Comparison of ENCODE assay signal across 25 cellular contexts in the genomic region with DNA sequence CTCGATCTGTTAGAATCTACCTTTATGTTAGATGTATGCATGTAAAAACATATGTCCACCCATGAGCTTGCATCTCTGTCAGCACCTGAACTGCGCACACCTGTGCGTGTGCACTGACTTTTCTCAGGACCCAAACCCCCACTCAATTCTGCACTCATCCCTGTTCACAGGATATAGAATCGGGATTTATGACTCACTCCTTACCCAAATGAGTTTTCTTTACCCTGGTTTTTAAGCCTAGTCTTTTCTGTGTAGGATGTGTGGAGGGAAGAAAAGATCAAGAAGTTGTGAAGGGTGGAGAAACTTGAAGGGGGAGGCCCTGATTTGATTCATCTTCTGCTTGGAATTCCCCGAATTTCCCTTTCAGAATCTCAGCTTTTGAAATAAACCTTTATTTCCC. TPM values are rescaled to one million over a fixed set of nuclear protein-coding genes. Genes with fewer than 3 reads are reported as not detected.
"Had no signal": no experiment of that assay in that cellular context is flagged by ENCODE, and none has a peak within 500 bp of the region (broad histone marks: within the 10 kb centered on the region; RNA-seq: fewer than 3 reads in every experiment).

No MANE protein-coding gene starts in this region.

- H3K4me3 ChIP-seq: psoas muscle, right atrium auricular region, thoracic aorta had no signal

- H3K4me3 Mint-ChIP-seq: activated CD8-positive, alpha-beta memory T cell treated with anti-CD3 and anti-CD28 coated beads, Interleukin-2, amount 10 ng/mL, durations not matched to agents 7 days and 5 days; activated CD8-positive, alpha-beta T cell treated with anti-CD3 and anti-CD28 coated beads, Interleukin-2, amount 10 ng/mL, durations not matched to agents 7 days and 5 days; activated T-cell treated with anti-CD3 and anti-CD28 coated beads, Interleukin-2, amount 50 U/mL, for 72 hours; immature natural killer cell; naive thymus-derived CD8-positive, alpha-beta T cell; neural progenitor cell had no signal

- H3K36me3 ChIP-seq: heart left ventricle, neural progenitor cell, right atrium auricular region, thoracic aorta, uterus had no signal

- H3K36me3 Mint-ChIP-seq: activated CD8-positive, alpha-beta memory T cell treated with anti-CD3 and anti-CD28 coated beads, Interleukin-2, amount 10 ng/mL, durations not matched to agents 7 days and 5 days; immature natural killer cell; naive thymus-derived CD8-positive, alpha-beta T cell; neural progenitor cell; WTC11 had no signal

- H3K27me3 ChIP-seq: right atrium auricular region, uterus had no signal

- H3K9me3 ChIP-seq: heart left ventricle, psoas muscle, right atrium auricular region, thoracic aorta, uterus had no signal

- DNase-seq: activated CD4-positive, alpha-beta T cell treated with anti-CD3 and anti-CD28 coated beads for 1 hour; activated CD8-positive, alpha-beta memory T cell treated with anti-CD3 and anti-CD28 coated beads, Interleukin-2, amount 10 ng/mL, durations not matched to agents 7 days and 5 days; activated CD8-positive, alpha-beta T cell treated with anti-CD3 and anti-CD28 coated beads, Interleukin-2, amount 10 ng/mL, durations not matched to agents 7 days and 5 days; activated effector memory CD4-positive, alpha-beta T cell treated with Interleukin-2 at 50 U/mL for 16 hours; activated naive CD4-positive, alpha-beta T cell treated with Interleukin-2 at 50 U/mL for 16 hours; activated T-cell treated with anti-CD3 and anti-CD28 coated beads, Interleukin-2, amount 50 U/mL, for 72 hours; effector memory CD4-positive, alpha-beta T cell; heart left ventricle; immature natural killer cell; kidney; mesenchymal stem cell; naive thymus-derived CD8-positive, alpha-beta T cell; psoas muscle; stimulated activated naive CD4-positive, alpha-beta T cell; T-helper 2 cell; trophoblast cell; uterus had no signal

- H3K9me3 Mint-ChIP-seq: activated T-cell treated with anti-CD3 and anti-CD28 coated beads, Interleukin-2, amount 50 U/mL, for 72 hours; immature natural killer cell; naive thymus-derived CD8-positive, alpha-beta T cell; neural progenitor cell; WTC11 had no signal

- H3K4me1 ChIP-seq: parathyroid adenoma, psoas muscle, right atrium auricular region, uterus had no signal

- H3K27ac Mint-ChIP-seq: activated CD8-positive, alpha-beta memory T cell treated with anti-CD3 and anti-CD28 coated beads, Interleukin-2, amount 10 ng/mL, durations not matched to agents 7 days and 5 days; activated CD8-positive, alpha-beta T cell treated with anti-CD3 and anti-CD28 coated beads, Interleukin-2, amount 10 ng/mL, durations not matched to agents 7 days and 5 days; activated T-cell treated with anti-CD3 and anti-CD28 coated beads, Interleukin-2, amount 50 U/mL, for 72 hours; immature natural killer cell; naive thymus-derived CD8-positive, alpha-beta T cell; neural progenitor cell; WTC11 had no signal

- ATAC-seq: activated CD8-positive, alpha-beta memory T cell treated with anti-CD3 and anti-CD28 coated beads, Interleukin-2, amount 10 ng/mL, durations not matched to agents 7 days and 5 days; activated CD8-positive, alpha-beta T cell treated with anti-CD3 and anti-CD28 coated beads, Interleukin-2, amount 10 ng/mL, durations not matched to agents 7 days and 5 days; heart left ventricle; naive thymus-derived CD8-positive, alpha-beta T cell; psoas muscle had no signal

- H3K27ac ChIP-seq: heart left ventricle, neural progenitor cell, parathyroid adenoma, psoas muscle, right atrium auricular region, thoracic aorta had no signal

- H3K4me1 Mint-ChIP-seq: activated CD8-positive, alpha-beta memory T cell treated with anti-CD3 and anti-CD28 coated beads, Interleukin-2, amount 10 ng/mL, durations not matched to agents 7 days and 5 days; immature natural killer cell had no signal

RNA-seq across cellular contexts. Expression of a gene that starts 2.4 kb away (rescaled TPM):
- total RNA-seq: activated CD8-positive, alpha-beta memory T cell treated with anti-CD3 and anti-CD28 coated beads, Interleukin-2, amount 10 ng/mL, durations not matched to agents 7 days and 5 days; activated CD8-positive, alpha-beta T cell treated with anti-CD3 and anti-CD28 coated beads, Interleukin-2, amount 10 ng/mL, durations not matched to agents 7 days and 5 days; activated T-cell treated with anti-CD3 and anti-CD28 coated beads, Interleukin-2, amount 50 U/mL, for 72 hours; epithelial cell of proximal tubule; fibroblast of lung; fibroblast of villous mesenchyme; naive thymus-derived CD8-positive, alpha-beta T cell had no signal
- polyA plus RNA-seq: fibroblast of lung; immature natural killer cell; naive thymus-derived CD8-positive, alpha-beta T cell had no signal

RNA-seq across cellular contexts. Expression of a gene that starts 35.7 kb away (rescaled TPM):
- total RNA-seq: activated CD8-positive, alpha-beta memory T cell treated with anti-CD3 and anti-CD28 coated beads, Interleukin-2, amount 10 ng/mL, durations not matched to agents 7 days and 5 days; activated CD8-positive, alpha-beta T cell treated with anti-CD3 and anti-CD28 coated beads, Interleukin-2, amount 10 ng/mL, durations not matched to agents 7 days and 5 days; activated T-cell treated with anti-CD3 and anti-CD28 coated beads, Interleukin-2, amount 50 U/mL, for 72 hours; epithelial cell of proximal tubule; fibroblast of lung; fibroblast of villous mesenchyme; naive thymus-derived CD8-positive, alpha-beta T cell had no signal
- polyA plus RNA-seq: fibroblast of lung; immature natural killer cell; naive thymus-derived CD8-positive, alpha-beta T cell had no signal
